8 cellular contexts compared by ENCODE assay signal in the genomic region with DNA sequence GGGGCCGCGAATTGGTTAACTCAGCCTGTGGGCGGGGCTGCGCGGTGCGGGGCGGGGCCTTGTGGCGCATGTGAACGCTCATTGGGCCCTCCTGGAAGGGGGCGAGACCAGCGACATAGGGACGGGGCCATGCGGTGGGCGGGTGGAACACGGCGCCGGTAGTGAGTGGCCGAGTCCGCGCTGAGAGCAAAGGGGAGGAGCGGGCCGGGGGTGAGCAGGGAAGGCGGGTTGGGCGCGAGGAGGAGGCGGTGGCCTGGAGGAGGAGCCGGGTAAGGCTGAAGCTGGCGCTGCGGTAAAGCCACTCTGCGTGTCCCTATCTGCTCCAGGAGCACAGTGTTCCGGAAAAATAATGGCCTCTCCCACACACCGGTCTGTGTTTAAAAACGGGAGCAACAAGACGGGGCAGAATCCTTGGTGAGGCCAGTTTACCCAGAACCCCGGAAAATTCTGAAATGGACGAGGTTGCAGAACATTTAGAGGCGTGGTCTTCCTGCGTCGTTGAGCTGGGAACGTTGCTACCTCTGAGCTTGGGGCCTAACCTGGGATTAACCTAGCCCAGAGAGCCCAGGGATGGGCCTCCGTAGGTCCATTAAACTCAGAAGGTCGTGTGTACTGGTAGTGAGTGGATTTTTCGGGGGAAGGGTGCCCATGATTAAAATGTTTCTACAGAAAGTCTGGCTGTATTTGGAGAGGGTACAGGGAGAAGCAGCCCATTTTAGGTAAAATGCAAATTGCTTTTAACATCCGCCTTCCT. TPM values are rescaled to one million over a fixed set of nuclear protein-coding genes. Genes with fewer than 3 reads are reported as not detected.
DNase-seq lines count a peak whose midpoint lies in the region; ATAC-seq and TF ChIP-seq lines count a peak whose summit lies in the region.

No MANE protein-coding gene starts in this region.

- WGBS in prostate gland: under 1% methylated on average over 33 of the region's 44 CpGs
- under 1% methylated on average over 44 of the region's 44 CpGs for WGBS in urinary bladder

- DNase-seq in NCI-H146 treated with DMSO at 0.1 percent for 48 hours (lab: John Stamatoyannopoulos, UW; ENCODE audit: unreplicated experiment) (peak; percentile 62), T-helper 1 cell (peak; percentile 100), amniotic stem cell (lab: John Stamatoyannopoulos, UW) (peak; percentile 98), left ventricle myocardium superior (peak; percentile 100), prostate gland (ENCODE audit: low spot score) (peak; percentile 100)

- H3K4me3 ChIP-seq in prostate gland (peak overlapping the region; percentile 35 to 49), urinary bladder (ENCODE audit: low read depth, low read length) (peak overlapping the region; percentile 38)

- H3K27me3 ChIP-seq in prostate gland (replicated peaks; ENCODE audit: insufficient read depth): no peaks in the 10 kb centered on the region

- ATAC-seq in HG02884 (IDR thresholded peaks at IDR 0.05; ENCODE audit: unreplicated experiment) (peak; percentile 91), left ventricle myocardium superior (peak; percentile 96)

- intact Hi-C loops in left ventricle myocardium superior (cut with micrococcal nuclease) (no loop called here), prostate gland (cut with DNase I) (no loop called here)

- H3K27ac ChIP-seq in prostate gland (peak overlapping the region; percentile 92 to 94), urinary bladder (ENCODE audit: low read depth) (peak overlapping the region; percentile 90)

- TF ChIP-seq POLR2A in GM15510 (IDR thresholded peaks at IDR 0.05; ENCODE audit: borderline replicate concordance, extremely low read depth, insufficient read length) (peak; percentile 41), prostate gland (IDR thresholded peaks at IDR 0.05) (peak; percentile 96)

- H3K36me3 ChIP-seq in prostate gland (no peaks in the 10 kb centered on the region), urinary bladder (ENCODE audit: insufficient read depth) (no peaks in the 10 kb centered on the region)

- peak in 2 of 4 experiments; percentile 21 to 43 for TF ChIP-seq CTCF in prostate gland (IDR thresholded peaks at IDR 0.05)

- H3K4me1 ChIP-seq in prostate gland (replicated peaks) (peaks cover 10% of the 10 kb centered on the region), urinary bladder (ENCODE audit: insufficient read depth) (no peaks in the 10 kb centered on the region)

- no peaks in the 10 kb centered on the region for H3K9me3 ChIP-seq in prostate gland

RNA-seq across cellular contexts. Expression of a gene that starts 0.5 kb away (rescaled TPM):
- total RNA-seq in left ventricle myocardium superior (45.9 TPM), prostate gland (100 to 1,000 TPM in 1 of 2 donors, 10 to 100 TPM in 1; 56.9 to 101 TPM), urinary bladder (18.2 TPM)
- polyA plus RNA-seq in urinary bladder: 18.5 TPM

RNA-seq across cellular contexts. Expression of a gene that starts 32.6 kb away (rescaled TPM):
- total RNA-seq in left ventricle myocardium superior: 38.5 TPM
- 10 to 100 TPM; 21.5 to 42.2 TPM for total RNA-seq in prostate gland
- total RNA-seq in urinary bladder: 67.1 TPM
- polyA plus RNA-seq in urinary bladder: 25.2 TPM

RNA-seq across cellular contexts. Expression of a gene that starts 32.7 kb away (rescaled TPM):
- 20.8 TPM for total RNA-seq in left ventricle myocardium superior
- 1 to 10 TPM; 7.2 to 8.7 TPM for total RNA-seq in prostate gland
- 11.5 TPM for total RNA-seq in urinary bladder
- polyA plus RNA-seq in urinary bladder: 6.2 TPM

Comparison
In these comparisons a context has a peak if more than half of its experiments do, and no peak if none do; other contexts are left out.
1. Peak in every context shown above with its lines: DNase-seq, ATAC-seq, H3K4me3 ChIP-seq and H3K27ac ChIP-seq.